8 cellular contexts compared by ENCODE assay signal in the genomic region with DNA sequence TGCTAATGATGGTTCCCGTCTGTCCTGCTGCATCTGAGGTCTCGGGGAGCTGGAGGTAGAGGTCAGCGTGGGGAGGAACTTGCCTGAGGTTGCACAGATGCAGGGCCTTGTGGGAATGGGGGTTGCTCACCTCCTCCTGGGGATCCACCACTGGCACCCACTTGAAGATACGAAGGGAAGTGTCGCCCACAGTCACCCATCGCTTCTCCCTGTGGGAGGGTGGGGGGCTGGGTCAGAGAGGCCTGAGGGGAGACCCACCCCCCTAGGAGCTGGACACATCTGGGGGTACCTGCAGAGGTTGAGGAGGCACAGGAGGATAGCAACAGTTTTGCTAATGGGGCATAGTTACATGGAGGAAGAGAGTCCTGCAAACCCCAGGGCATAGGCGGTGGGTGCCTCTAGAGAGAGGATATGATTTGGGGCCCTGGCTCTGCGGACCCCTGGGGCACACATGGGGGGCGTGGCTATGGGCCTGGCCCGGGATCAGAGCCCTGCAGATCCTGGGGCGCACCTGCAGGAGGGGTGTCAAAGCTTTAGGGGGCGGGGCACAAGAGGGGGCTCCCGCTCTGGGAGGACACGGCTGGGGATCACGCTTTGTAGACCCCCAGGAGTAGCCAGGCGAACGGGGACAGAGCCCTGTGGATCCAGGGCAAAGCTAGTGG. TPM values are rescaled to one million over a fixed set of nuclear protein-coding genes. Genes with fewer than 3 reads are reported as not detected.
DNase-seq lines count a peak whose midpoint lies in the region; ATAC-seq and TF ChIP-seq lines count a peak whose summit lies in the region.

No MANE protein-coding gene starts in this region.

- 0 out of 2 replicates have a peak, but pooled peaks cover 5% of the 10 kb centered on the region for H4K20me1 ChIP-seq in IMR-90 (ENCODE audit: insufficient read depth, low read length)

- in situ Hi-C loops in IMR-90 (cut with MboI; ENCODE audit: low sequenced_read_pairs) (no loop called here), astrocyte of the spinal cord (cut with HindIII; ENCODE audit: low sequenced_read_pairs) (loop anchor here (25.0 kb wide), 1 partner anchor 106 kb away; a partner anchor contains a TSS), transverse colon (cut with MboI; ENCODE audit: low pct_ligation_motif_present in 1 of 4, low pct_unique_long_range_greater_than_20kb in 1 of 4, low sequenced_read_pairs in 3 of 4) (no loop called here)

- peak overlapping the region; percentile 99 for H2AFZ ChIP-seq in IMR-90 (replicated peaks; ENCODE audit: low read length, poor library complexity)

- H2BK120ac ChIP-seq in IMR-90 (ENCODE audit: low read depth, low read length): peak overlapping the region; percentile 71

- H2AK9ac ChIP-seq in IMR-90 (replicated peaks; ENCODE audit: low read depth, low read length, poor library complexity): peak overlapping the region; percentile 100

- H3K36me3 ChIP-seq in IMR-90 (ENCODE audit: control insufficient read depth, insufficient read depth, low read length) (peaks cover 21% of the 10 kb centered on the region), right lobe of liver (peaks cover 0 to 6% (median 0%) of the 10 kb centered on the region in 4 donors), transverse colon (peaks cover 0 to 11% (median 0%) of the 10 kb centered on the region in 4 donors)

- no peaks in the 10 kb centered on the region for H3K27me3 Mint-ChIP-seq in activated CD4-positive, alpha-beta T cell treated with anti-CD3 and anti-CD28 coated beads, Interleukin-2, amount 10 ng/mL, durations not matched to agents 24 days and 14 days

- H3K9me3 ChIP-seq in IMR-90 (ENCODE audit: control insufficient read depth, insufficient read depth, low read length) (no peaks in the 10 kb centered on the region), right lobe of liver (no peaks in the 10 kb centered on the region), transverse colon (no peaks in the 10 kb centered on the region)

- peak overlapping the region; percentile 94 for H3K4me3 Mint-ChIP-seq in activated CD4-positive, alpha-beta T cell treated with anti-CD3 and anti-CD28 coated beads, Interleukin-2, amount 10 ng/mL, durations not matched to agents 24 days and 14 days

- H3K4me2 ChIP-seq in IMR-90 (ENCODE audit: low read depth, low read length): peak overlapping the region; percentile 94

- 0% methylated on average over 6 of the region's 17 CpGs; no CpG with 5 or more reads in 1 of the 2 experiments for WGBS in IMR-90 (ENCODE audit: extremely low coverage in 2 of 2, insufficient read length in 1 of 2), 2 experiments
- WGBS in right lobe of liver (ENCODE audit: insufficient coverage, low coverage, low lambda C conversion rate, missing lambda C conversion rate): 8% methylated on average over 8 of the region's 17 CpGs
- 9% methylated on average over 17 of the region's 17 CpGs; no CpG with 5 or more reads in 1 of the 2 donors for WGBS in transverse colon (ENCODE audit: low coverage in 1 of 2), 2 donors

- CTCF ChIA-PET in IMR-90 (lab: Yijun Ruan, JAX): interaction anchor here (1.4 kb wide), 1 partner anchor 9 kb away, joined by 5 read pairs; no protein-coding TSS in a partner anchor

- H3K23ac ChIP-seq in IMR-90 (ENCODE audit: low read depth, low read length): peak overlapping the region; percentile 99

- peak overlapping the region; percentile 89; the same call in 1 of the 3 replicates for H2BK15ac ChIP-seq in IMR-90 (ENCODE audit: low read depth, low read length)

- H3K79me1 ChIP-seq in IMR-90 (ENCODE audit: low read depth in 1 of 2, low read length in 2 of 2): peaks cover 14 to 62% of the 10 kb centered on the region in 2 experiments

- peak overlapping the region; percentile 99 for H3K4ac ChIP-seq in IMR-90 (ENCODE audit: low read depth, low read length)

- H2AK5ac ChIP-seq in IMR-90 (ENCODE audit: low read depth, low read length): peak overlapping the region; percentile 94

- H3K4me3 ChIP-seq in IMR-90 (ENCODE audit: insufficient read depth, low read depth, low read length): peak overlapping the region; percentile 98
- peak overlapping the region; percentile 88 for H3K4me3 ChIP-seq in astrocyte of the spinal cord (ENCODE audit: low read depth, low read length)
- H3K4me3 ChIP-seq in right lobe of liver: peak overlapping the region; percentile 71 to 82 (median 82)
- peak overlapping the region; percentile 83 to 96 (median 86) for H3K4me3 ChIP-seq in transverse colon

- H3K4me1 Mint-ChIP-seq in activated CD4-positive, alpha-beta T cell treated with anti-CD3 and anti-CD28 coated beads, Interleukin-2, amount 10 ng/mL, durations not matched to agents 24 days and 14 days: peaks cover 37% of the 10 kb centered on the region

- peaks cover 23% of the 10 kb centered on the region for H3K4me1 ChIP-seq in IMR-90 (ENCODE audit: control insufficient read depth, insufficient read depth, low read length)
- H3K4me1 ChIP-seq in right lobe of liver: peaks cover 0 to 22% (median 3%) of the 10 kb centered on the region in 4 donors
- peaks cover 19 to 42% (median 31%) of the 10 kb centered on the region in 4 donors for H3K4me1 ChIP-seq in transverse colon

- no peak overlapping the region for H2BK20ac ChIP-seq in IMR-90 (ENCODE audit: low read depth, low read length)

- H3K36me3 Mint-ChIP-seq in activated CD4-positive, alpha-beta T cell treated with anti-CD3 and anti-CD28 coated beads, Interleukin-2, amount 10 ng/mL, durations not matched to agents 24 days and 14 days (ENCODE audit: low read depth): peaks cover 16% of the 10 kb centered on the region

- H3K27ac Mint-ChIP-seq in activated CD4-positive, alpha-beta T cell treated with anti-CD3 and anti-CD28 coated beads, Interleukin-2, amount 10 ng/mL, durations not matched to agents 24 days and 14 days: peak overlapping the region; percentile 89

- no peak for TF ChIP-seq CTCF in IMR-90 (conservative IDR thresholded peaks at IDR 0.05; ENCODE audit: low read depth, low read length)
- no peak for TF ChIP-seq CTCF in astrocyte of the spinal cord (IDR thresholded peaks at IDR 0.05; ENCODE audit: low read depth, low read length)
- TF ChIP-seq CTCF in right lobe of liver (IDR thresholded peaks at IDR 0.05): no peak
- TF ChIP-seq CTCF in transverse colon (IDR thresholded peaks at IDR 0.05): no peak

- peak overlapping the region; percentile 82 to 96 for H4K8ac ChIP-seq in IMR-90 (ENCODE audit: low read depth in 2 of 2, low read length in 2 of 2)

- POLR2A ChIA-PET in IMR-90 (lab: Charles Lee; ENCODE audit: unreplicated experiment): no interaction called here

- H3K27me3 ChIP-seq in IMR-90 (ENCODE audit: control insufficient read depth, insufficient read depth, low read length): no peaks in the 10 kb centered on the region
- no peaks in the 10 kb centered on the region for H3K27me3 ChIP-seq in right lobe of liver
- no peaks in the 10 kb centered on the region for H3K27me3 ChIP-seq in transverse colon

- H3K9ac ChIP-seq in IMR-90 (ENCODE audit: low read depth, low read length): peak overlapping the region; percentile 96

- DNase-seq in activated CD4-positive, alpha-beta T cell treated with anti-CD3 and anti-CD28 coated beads, Interleukin-2, amount 10 ng/mL, durations not matched to agents 24 days and 14 days: peak; percentile 78
- DNase-seq in activated CD4-positive, alpha-beta T cell treated with anti-CD3 and anti-CD28 coated beads, Interleukin-2, amount 50 U/mL, for 1 hour: no peak
- DNase-seq in IMR-90: no peak
- DNase-seq in astrocyte of the spinal cord (ENCODE audit: low read depth, low spot score): no peak
- peak; percentile 38 to 61 (median 58) for DNase-seq in right lobe of liver
- DNase-seq in transverse colon: no peak
- DNase-seq in HCEC 1CT: no peak
- DNase-seq in glomerular visceral epithelial cell (ENCODE audit: extremely low spot score): no peak

- TF ChIP-seq EP300 in transverse colon (IDR thresholded peaks at IDR 0.05; ENCODE audit: low read depth): no peak

- intact Hi-C loops in activated CD4-positive, alpha-beta T cell treated with anti-CD3 and anti-CD28 coated beads, Interleukin-2, amount 10 ng/mL, durations not matched to agents 24 days and 14 days (cut with micrococcal nuclease): loop anchor here (5.0 kb wide), 1 partner anchor 131 kb away; a partner anchor contains a TSS
- intact Hi-C loops in IMR-90 (cut with micrococcal nuclease) (no loop called here), right lobe of liver (cut with DNase I) (no loop called here), transverse colon (cut with DNase I; ENCODE audit: low total_unique reads) (loop anchor here (2.0 kb wide), 1 partner anchor 16 kb away; no protein-coding TSS in a partner anchor)

- peak overlapping the region; percentile 89 for H3K56ac ChIP-seq in IMR-90 (ENCODE audit: extremely low read depth, insufficient read depth, low read length)

- H3K9me3 Mint-ChIP-seq in activated CD4-positive, alpha-beta T cell treated with anti-CD3 and anti-CD28 coated beads, Interleukin-2, amount 10 ng/mL, durations not matched to agents 24 days and 14 days: no peaks in the 10 kb centered on the region

- H3K27ac ChIP-seq in IMR-90 (ENCODE audit: insufficient read depth, low read length) (peak overlapping the region; percentile 90), right lobe of liver (peak overlapping the region; percentile 47 to 81 (median 71)), transverse colon (peak overlapping the region; percentile 89 to 94 (median 91))

- peak overlapping the region; percentile 100 for H3K14ac ChIP-seq in IMR-90 (replicated peaks; ENCODE audit: low read depth, low read length)

- peak overlapping the region; percentile 91 for H4K5ac ChIP-seq in IMR-90 (ENCODE audit: low read depth, low read length)

- no peak for TF ChIP-seq RAD21 in IMR-90 (IDR thresholded peaks at IDR 0.05; ENCODE audit: low read length)

- BruUV-seq in IMR-90 (replicated peaks; lab: Mats Ljungman, UMichigan): no TSS peak

- peaks cover 25% of the 10 kb centered on the region for H3K9me1 ChIP-seq in IMR-90 (ENCODE audit: insufficient read depth, low read length)

- H3K18ac ChIP-seq in IMR-90 (ENCODE audit: low read depth, low read length): peak overlapping the region; percentile 87

- peak overlapping the region; percentile 93 for H2BK5ac ChIP-seq in IMR-90 (ENCODE audit: low read depth, low read length, poor library complexity, severe bottlenecking)

- H4K91ac ChIP-seq in IMR-90 (ENCODE audit: insufficient read depth, low read depth, low read length): peak overlapping the region; percentile 92

- dilution Hi-C loops in IMR-90 (cut with HindIII; ENCODE audit: low sequenced_read_pairs, unreplicated experiment): no loop called here

- ATAC-seq in IMR-90 (ENCODE audit: low read depth) (no peak), right lobe of liver (no peak)

- TF ChIP-seq POLR2A in IMR-90 (IDR thresholded peaks at IDR 0.05; ENCODE audit: low read depth, low read length) (no peak), right lobe of liver (IDR thresholded peaks at IDR 0.05) (no peak), transverse colon (IDR thresholded peaks at IDR 0.05) (no peak)

RNA-seq across cellular contexts. Expression of a gene that starts 0.7 kb away (rescaled TPM):
- total RNA-seq in activated CD4-positive, alpha-beta T cell treated with anti-CD3 and anti-CD28 coated beads, Interleukin-2, amount 10 ng/mL, durations not matched to agents 24 days and 14 days: 23.9 and 24.5 TPM in 2 replicates
- total RNA-seq in IMR-90 (2012; rRNA removed): 32.3 and 38.6 TPM in 2 replicates
- 34.9 and 54.4 TPM in 2 replicates for polyA plus RNA-seq in IMR-90 (2012; rRNA removed)
- polyA plus RNA-seq in IMR-90 (2012; cell fraction: cytosol; rRNA removed): 31.1 and 41.3 TPM in 2 replicates
- polyA plus RNA-seq in IMR-90 (2012; cell fraction: nucleus; rRNA removed; ENCODE audit: low replicate concordance): 14.9 and 16.0 TPM in 2 replicates
- 10 to 100 TPM in 2 of 6 experiments, 1 to 10 TPM in 4; 5.9 to 14.3 (median 7.9) TPM for total RNA-seq in right lobe of liver
- total RNA-seq in transverse colon: 10 to 100 TPM; 13.8 to 57.3 (median 24.0) TPM

RNA-seq across cellular contexts. Expression of a gene that starts 3.2 kb away (rescaled TPM):
- total RNA-seq in activated CD4-positive, alpha-beta T cell treated with anti-CD3 and anti-CD28 coated beads, Interleukin-2, amount 10 ng/mL, durations not matched to agents 24 days and 14 days: 0.17 and 0.33 TPM in 2 replicates
- total RNA-seq in IMR-90 (2012; rRNA removed) (0.18 and 0.56 TPM in 2 replicates), right lobe of liver (under 1 TPM in 4 of 6 experiments, not detected in 2; 0.13 to 0.74 (median 0.43) TPM), transverse colon (under 1 TPM in 2 of 4 donors, not detected in 2; 0.82 to 0.95 TPM)
- polyA plus RNA-seq in IMR-90 (2012; rRNA removed): 12.9 and 13.8 TPM in 2 replicates
- polyA plus RNA-seq in IMR-90 (2012; cell fraction: cytosol; rRNA removed): 12.9 and 21.8 TPM in 2 replicates
- polyA plus RNA-seq in IMR-90 (2012; cell fraction: nucleus; rRNA removed; ENCODE audit: low replicate concordance): 10.8 and 14.0 TPM in 2 replicates

RNA-seq across cellular contexts. Expression of a gene that starts 30.2 kb away (rescaled TPM):
- total RNA-seq in activated CD4-positive, alpha-beta T cell treated with anti-CD3 and anti-CD28 coated beads, Interleukin-2, amount 10 ng/mL, durations not matched to agents 24 days and 14 days: 35.9 and 36.5 TPM in 2 replicates
- 5.0 and 5.8 TPM in 2 replicates for total RNA-seq in IMR-90 (2012; rRNA removed)
- 13.8 and 19.6 TPM in 2 replicates for polyA plus RNA-seq in IMR-90 (2012; rRNA removed)
- polyA plus RNA-seq in IMR-90 (2012; cell fraction: cytosol; rRNA removed): 14.1 and 16.6 TPM in 2 replicates
- polyA plus RNA-seq in IMR-90 (2012; cell fraction: nucleus; rRNA removed; ENCODE audit: low replicate concordance): 29.8 and 57.4 TPM in 2 replicates
- total RNA-seq in right lobe of liver: 1 to 10 TPM; 2.8 to 8.0 (median 3.4) TPM
- total RNA-seq in transverse colon: 10 to 100 TPM; 19.3 to 45.3 (median 20.3) TPM

RNA-seq across cellular contexts. Expression of a gene that starts 55.7 kb away (rescaled TPM):
- total RNA-seq in activated CD4-positive, alpha-beta T cell treated with anti-CD3 and anti-CD28 coated beads, Interleukin-2, amount 10 ng/mL, durations not matched to agents 24 days and 14 days: 11.8 and 12.7 TPM in 2 replicates
- total RNA-seq in IMR-90 (2012; rRNA removed) (6.8 and 6.9 TPM in 2 replicates), right lobe of liver (10 to 100 TPM; 27.7 to 56.6 (median 31.6) TPM), transverse colon (10 to 100 TPM; 24.8 to 45.6 (median 31.3) TPM)
- polyA plus RNA-seq in IMR-90 (2012; rRNA removed): 16.9 TPM in 2 replicates
- polyA plus RNA-seq in IMR-90 (2012; cell fraction: cytosol; rRNA removed): 16.1 and 29.4 TPM in 2 replicates
- polyA plus RNA-seq in IMR-90 (2012; cell fraction: nucleus; rRNA removed; ENCODE audit: low replicate concordance): 12.4 and 15.2 TPM in 2 replicates

Comparison
In these comparisons a context has a peak if more than half of its experiments do, and no peak if none do; other contexts are left out.
1. DNase-seq: peak in activated CD4-positive, alpha-beta T cell treated with anti-CD3 and anti-CD28 coated beads, Interleukin-2, amount 10 ng/mL, durations not matched to agents 24 days and 14 days (single experiment) and right lobe of liver (3 of 3); none in activated CD4-positive, alpha-beta T cell treated with anti-CD3 and anti-CD28 coated beads, Interleukin-2, amount 50 U/mL, for 1 hour (single experiment), IMR-90 (single experiment), astrocyte of the spinal cord (single experiment), transverse colon (single experiment), HCEC 1CT (single experiment) and glomerular visceral epithelial cell (single experiment).
2. intact Hi-C loops: an anchor here in activated CD4-positive, alpha-beta T cell treated with anti-CD3 and anti-CD28 coated beads, Interleukin-2, amount 10 ng/mL, durations not matched to agents 24 days and 14 days (5.0 kb wide) and transverse colon (2.0 kb wide); none called in IMR-90 and right lobe of liver.
3. Peak in every context shown above with its lines, with median percentiles within 50 percentile points of each other: H3K27ac ChIP-seq and H3K4me3 ChIP-seq.